In the genomic region with DNA sequence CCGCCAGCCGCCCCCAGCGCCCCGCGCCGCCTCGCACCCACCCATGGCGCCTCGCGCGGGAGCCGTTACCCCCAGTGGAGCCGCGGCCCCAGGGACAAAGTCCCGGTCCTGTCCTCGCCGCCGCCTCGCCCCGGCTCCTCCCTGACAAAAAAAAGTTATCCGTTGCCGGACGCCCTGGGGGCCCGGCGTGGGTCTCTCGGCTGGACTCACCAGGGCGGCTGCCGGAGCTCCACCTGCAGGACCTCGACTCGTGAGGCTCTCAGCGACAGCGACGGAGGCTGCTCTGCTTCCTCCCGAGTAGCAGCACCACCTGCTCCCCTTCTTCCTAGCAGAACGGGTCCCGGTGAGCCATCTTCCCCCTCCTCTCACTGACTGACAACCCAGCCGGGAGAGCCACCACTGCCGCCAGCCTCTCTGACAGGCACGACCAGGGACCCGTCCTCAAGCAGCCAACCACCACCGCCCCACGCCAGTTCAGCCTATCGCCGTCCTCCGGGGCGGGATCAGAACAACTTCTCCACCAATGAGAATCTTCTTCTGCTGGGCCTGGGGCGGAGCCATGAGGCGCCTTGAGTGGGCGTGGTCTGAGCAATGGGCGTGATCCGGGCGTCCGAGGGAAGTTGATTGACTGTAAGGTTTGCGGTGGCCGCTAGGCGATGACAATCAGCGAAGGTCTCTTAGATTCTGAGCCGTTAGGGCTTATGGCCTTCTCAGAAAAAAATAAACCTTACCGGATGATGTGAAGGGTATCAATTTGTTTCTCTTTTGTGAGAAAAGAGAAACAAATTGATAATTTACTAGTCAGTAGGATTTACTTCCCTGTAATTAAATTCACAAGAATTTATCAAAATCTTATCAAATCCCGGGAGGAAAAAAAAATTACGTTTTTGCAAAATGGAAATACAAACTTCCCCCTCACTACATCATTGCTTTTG, we compare ENCODE assay signal across 1 cellular context.
TF ChIP-seq lines count a peak whose summit lies in the region.

A gene (minus strand): TSS at position 416 of the 935 bp plus-strand sequence. CDS start 23,019 bp downstream, outside the sequence.

TF ChIP-seq in WTC11, 78 proteins besides CTCF, POLR2A, EP300 and RAD21 (continued from another document and continues in another):
- TF ChIP-seq, protein P1, sequence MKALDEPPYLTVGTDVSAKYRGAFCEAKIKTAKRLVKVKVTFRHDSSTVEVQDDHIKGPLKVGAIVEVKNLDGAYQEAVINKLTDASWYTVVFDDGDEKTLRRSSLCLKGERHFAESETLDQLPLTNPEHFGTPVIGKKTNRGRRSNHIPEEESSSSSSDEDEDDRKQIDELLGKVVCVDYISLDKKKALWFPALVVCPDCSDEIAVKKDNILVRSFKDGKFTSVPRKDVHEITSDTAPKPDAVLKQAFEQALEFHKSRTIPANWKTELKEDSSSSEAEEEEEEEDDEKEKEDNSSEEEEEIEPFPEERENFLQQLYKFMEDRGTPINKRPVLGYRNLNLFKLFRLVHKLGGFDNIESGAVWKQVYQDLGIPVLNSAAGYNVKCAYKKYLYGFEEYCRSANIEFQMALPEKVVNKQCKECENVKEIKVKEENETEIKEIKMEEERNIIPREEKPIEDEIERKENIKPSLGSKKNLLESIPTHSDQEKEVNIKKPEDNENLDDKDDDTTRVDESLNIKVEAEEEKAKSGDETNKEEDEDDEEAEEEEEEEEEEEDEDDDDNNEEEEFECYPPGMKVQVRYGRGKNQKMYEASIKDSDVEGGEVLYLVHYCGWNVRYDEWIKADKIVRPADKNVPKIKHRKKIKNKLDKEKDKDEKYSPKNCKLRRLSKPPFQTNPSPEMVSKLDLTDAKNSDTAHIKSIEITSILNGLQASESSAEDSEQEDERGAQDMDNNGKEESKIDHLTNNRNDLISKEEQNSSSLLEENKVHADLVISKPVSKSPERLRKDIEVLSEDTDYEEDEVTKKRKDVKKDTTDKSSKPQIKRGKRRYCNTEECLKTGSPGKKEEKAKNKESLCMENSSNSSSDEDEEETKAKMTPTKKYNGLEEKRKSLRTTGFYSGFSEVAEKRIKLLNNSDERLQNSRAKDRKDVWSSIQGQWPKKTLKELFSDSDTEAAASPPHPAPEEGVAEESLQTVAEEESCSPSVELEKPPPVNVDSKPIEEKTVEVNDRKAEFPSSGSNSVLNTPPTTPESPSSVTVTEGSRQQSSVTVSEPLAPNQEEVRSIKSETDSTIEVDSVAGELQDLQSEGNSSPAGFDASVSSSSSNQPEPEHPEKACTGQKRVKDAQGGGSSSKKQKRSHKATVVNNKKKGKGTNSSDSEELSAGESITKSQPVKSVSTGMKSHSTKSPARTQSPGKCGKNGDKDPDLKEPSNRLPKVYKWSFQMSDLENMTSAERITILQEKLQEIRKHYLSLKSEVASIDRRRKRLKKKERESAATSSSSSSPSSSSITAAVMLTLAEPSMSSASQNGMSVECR (CRISPR knock-in tag; IDR thresholded peaks at IDR 0.05; ENCODE audit: borderline replicate concordance) = peak; percentile 41; the same call in 1 of the 2 replicates
- TF ChIP-seq, protein P2, sequence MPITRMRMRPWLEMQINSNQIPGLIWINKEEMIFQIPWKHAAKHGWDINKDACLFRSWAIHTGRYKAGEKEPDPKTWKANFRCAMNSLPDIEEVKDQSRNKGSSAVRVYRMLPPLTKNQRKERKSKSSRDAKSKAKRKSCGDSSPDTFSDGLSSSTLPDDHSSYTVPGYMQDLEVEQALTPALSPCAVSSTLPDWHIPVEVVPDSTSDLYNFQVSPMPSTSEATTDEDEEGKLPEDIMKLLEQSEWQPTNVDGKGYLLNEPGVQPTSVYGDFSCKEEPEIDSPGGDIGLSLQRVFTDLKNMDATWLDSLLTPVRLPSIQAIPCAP (CRISPR knock-in tag; IDR thresholded peaks at IDR 0.05) = no peak
- TF ChIP-seq, protein P3, sequence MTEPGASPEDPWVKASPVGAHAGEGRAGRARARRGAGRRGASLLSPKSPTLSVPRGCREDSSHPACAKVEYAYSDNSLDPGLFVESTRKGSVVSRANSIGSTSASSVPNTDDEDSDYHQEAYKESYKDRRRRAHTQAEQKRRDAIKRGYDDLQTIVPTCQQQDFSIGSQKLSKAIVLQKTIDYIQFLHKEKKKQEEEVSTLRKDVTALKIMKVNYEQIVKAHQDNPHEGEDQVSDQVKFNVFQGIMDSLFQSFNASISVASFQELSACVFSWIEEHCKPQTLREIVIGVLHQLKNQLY (CRISPR knock-in tag; IDR thresholded peaks at IDR 0.05) = no peak
- TF ChIP-seq SP1 (CRISPR knock-in tag; conservative IDR thresholded peaks at IDR 0.05) = peak; percentile 95
- no peak for TF ChIP-seq NR1H2 (CRISPR knock-in tag; IDR thresholded peaks at IDR 0.05)
- TF ChIP-seq JAZF1 (CRISPR knock-in tag; IDR thresholded peaks at IDR 0.05) = no peak
- TF ChIP-seq FOXJ3 (CRISPR knock-in tag; IDR thresholded peaks at IDR 0.05; ENCODE audit: borderline replicate concordance) = no peak
- TF ChIP-seq CREM (CRISPR knock-in tag; IDR thresholded peaks at IDR 0.05) = no peak
- TF ChIP-seq SMAD3 (CRISPR knock-in tag; IDR thresholded peaks at IDR 0.05; ENCODE audit: borderline replicate concordance) = no peak
- TF ChIP-seq ZNF263 (CRISPR knock-in tag; IDR thresholded peaks at IDR 0.05; ENCODE audit: low read depth) = no peak
- TF ChIP-seq, protein P4, sequence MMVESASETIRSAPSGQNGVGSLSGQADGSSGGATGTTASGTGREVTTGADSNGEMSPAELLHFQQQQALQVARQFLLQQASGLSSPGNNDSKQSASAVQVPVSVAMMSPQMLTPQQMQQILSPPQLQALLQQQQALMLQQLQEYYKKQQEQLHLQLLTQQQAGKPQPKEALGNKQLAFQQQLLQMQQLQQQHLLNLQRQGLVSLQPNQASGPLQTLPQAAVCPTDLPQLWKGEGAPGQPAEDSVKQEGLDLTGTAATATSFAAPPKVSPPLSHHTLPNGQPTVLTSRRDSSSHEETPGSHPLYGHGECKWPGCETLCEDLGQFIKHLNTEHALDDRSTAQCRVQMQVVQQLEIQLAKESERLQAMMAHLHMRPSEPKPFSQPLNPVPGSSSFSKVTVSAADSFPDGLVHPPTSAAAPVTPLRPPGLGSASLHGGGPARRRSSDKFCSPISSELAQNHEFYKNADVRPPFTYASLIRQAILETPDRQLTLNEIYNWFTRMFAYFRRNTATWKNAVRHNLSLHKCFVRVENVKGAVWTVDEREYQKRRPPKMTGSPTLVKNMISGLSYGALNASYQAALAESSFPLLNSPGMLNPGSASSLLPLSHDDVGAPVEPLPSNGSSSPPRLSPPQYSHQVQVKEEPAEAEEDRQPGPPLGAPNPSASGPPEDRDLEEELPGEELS (CRISPR knock-in tag; IDR thresholded peaks at IDR 0.05) = no peak
- TF ChIP-seq CREB1 (CRISPR knock-in tag; IDR thresholded peaks at IDR 0.05) = no peak
- TF ChIP-seq, protein P5, sequence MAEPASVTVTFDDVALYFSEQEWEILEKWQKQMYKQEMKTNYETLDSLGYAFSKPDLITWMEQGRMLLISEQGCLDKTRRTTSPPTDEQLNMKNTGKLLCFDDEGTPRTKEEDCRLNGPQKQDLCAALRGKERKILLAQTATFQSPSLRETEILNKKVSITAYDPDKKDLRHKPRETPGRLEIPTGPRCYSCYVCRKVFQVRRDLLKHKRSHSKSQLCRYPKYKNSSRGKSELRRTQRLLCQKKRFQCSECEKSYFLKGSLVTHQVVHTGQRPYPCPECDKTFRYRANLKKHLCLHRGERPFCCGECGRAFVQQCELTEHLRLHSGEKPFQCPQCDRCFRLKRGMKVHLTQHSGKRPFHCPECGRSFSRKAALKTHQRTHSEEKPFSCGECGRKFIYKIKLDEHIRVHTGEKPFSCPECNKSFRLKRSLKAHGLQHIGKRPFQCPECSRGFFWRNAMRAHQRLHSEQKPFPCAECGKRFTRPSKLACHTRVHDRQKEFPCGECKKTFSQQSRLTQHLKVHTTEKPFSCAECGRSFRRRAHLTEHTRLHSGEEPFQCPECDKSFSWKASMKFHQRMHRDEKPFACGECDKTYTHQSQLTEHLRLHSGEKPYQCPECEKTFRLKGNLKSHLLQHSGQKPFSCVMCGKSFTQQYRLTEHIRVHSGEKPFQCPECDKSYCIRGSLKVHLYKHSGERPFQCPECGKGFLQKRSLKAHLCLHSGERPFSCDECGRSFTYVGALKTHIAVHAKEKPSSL (CRISPR knock-in tag; conservative IDR thresholded peaks at IDR 0.05) = no peak
- no peak for TF ChIP-seq ESRRA (CRISPR knock-in tag; IDR thresholded peaks at IDR 0.05; ENCODE audit: borderline replicate concordance)
- TF ChIP-seq, protein P6, sequence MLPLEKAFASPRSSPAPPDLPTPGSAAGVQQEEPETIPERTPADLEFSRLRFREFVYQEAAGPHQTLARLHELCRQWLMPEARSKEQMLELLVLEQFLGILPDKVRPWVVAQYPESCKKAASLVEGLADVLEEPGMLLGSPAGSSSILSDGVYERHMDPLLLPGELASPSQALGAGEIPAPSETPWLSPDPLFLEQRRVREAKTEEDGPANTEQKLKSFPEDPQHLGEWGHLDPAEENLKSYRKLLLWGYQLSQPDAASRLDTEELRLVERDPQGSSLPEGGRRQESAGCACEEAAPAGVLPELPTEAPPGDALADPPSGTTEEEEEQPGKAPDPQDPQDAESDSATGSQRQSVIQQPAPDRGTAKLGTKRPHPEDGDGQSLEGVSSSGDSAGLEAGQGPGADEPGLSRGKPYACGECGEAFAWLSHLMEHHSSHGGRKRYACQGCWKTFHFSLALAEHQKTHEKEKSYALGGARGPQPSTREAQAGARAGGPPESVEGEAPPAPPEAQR (CRISPR knock-in tag; IDR thresholded peaks at IDR 0.05) = no peak
- no peak for TF ChIP-seq CBFB (CRISPR knock-in tag; IDR thresholded peaks at IDR 0.05; ENCODE audit: low read depth)
- no peak for TF ChIP-seq HMGA2 (CRISPR knock-in tag; IDR thresholded peaks at IDR 0.05)
- no peak for TF ChIP-seq ATF1 (CRISPR knock-in tag; IDR thresholded peaks at IDR 0.05)
- TF ChIP-seq, protein P7, sequence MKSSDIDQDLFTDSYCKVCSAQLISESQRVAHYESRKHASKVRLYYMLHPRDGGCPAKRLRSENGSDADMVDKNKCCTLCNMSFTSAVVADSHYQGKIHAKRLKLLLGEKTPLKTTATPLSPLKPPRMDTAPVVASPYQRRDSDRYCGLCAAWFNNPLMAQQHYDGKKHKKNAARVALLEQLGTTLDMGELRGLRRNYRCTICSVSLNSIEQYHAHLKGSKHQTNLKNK (CRISPR knock-in tag; IDR thresholded peaks at IDR 0.05) = no peak
- TF ChIP-seq NR2C2 (CRISPR knock-in tag; IDR thresholded peaks at IDR 0.05) = no peak
- no peak for TF ChIP-seq RORB (CRISPR knock-in tag; IDR thresholded peaks at IDR 0.05)
- peak; percentile 69; the same call in 1 of the 2 replicates for TF ChIP-seq FOXK1 (CRISPR knock-in tag; IDR thresholded peaks at IDR 0.05)
- TF ChIP-seq ZNF416 (CRISPR knock-in tag; IDR thresholded peaks at IDR 0.05) = no peak
- TF ChIP-seq, protein P8, sequence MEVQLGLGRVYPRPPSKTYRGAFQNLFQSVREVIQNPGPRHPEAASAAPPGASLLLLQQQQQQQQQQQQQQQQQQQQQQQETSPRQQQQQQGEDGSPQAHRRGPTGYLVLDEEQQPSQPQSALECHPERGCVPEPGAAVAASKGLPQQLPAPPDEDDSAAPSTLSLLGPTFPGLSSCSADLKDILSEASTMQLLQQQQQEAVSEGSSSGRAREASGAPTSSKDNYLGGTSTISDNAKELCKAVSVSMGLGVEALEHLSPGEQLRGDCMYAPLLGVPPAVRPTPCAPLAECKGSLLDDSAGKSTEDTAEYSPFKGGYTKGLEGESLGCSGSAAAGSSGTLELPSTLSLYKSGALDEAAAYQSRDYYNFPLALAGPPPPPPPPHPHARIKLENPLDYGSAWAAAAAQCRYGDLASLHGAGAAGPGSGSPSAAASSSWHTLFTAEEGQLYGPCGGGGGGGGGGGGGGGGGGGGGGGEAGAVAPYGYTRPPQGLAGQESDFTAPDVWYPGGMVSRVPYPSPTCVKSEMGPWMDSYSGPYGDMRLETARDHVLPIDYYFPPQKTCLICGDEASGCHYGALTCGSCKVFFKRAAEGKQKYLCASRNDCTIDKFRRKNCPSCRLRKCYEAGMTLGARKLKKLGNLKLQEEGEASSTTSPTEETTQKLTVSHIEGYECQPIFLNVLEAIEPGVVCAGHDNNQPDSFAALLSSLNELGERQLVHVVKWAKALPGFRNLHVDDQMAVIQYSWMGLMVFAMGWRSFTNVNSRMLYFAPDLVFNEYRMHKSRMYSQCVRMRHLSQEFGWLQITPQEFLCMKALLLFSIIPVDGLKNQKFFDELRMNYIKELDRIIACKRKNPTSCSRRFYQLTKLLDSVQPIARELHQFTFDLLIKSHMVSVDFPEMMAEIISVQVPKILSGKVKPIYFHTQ (CRISPR knock-in tag; IDR thresholded peaks at IDR 0.05) = no peak
- TF ChIP-seq, protein P9, sequence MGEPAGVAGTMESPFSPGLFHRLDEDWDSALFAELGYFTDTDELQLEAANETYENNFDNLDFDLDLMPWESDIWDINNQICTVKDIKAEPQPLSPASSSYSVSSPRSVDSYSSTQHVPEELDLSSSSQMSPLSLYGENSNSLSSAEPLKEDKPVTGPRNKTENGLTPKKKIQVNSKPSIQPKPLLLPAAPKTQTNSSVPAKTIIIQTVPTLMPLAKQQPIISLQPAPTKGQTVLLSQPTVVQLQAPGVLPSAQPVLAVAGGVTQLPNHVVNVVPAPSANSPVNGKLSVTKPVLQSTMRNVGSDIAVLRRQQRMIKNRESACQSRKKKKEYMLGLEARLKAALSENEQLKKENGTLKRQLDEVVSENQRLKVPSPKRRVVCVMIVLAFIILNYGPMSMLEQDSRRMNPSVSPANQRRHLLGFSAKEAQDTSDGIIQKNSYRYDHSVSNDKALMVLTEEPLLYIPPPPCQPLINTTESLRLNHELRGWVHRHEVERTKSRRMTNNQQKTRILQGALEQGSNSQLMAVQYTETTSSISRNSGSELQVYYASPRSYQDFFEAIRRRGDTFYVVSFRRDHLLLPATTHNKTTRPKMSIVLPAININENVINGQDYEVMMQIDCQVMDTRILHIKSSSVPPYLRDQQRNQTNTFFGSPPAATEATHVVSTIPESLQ (CRISPR knock-in tag; IDR thresholded peaks at IDR 0.05) = no peak
- no peak for TF ChIP-seq NR3C1 (CRISPR knock-in tag; conservative IDR thresholded peaks at IDR 0.05; ENCODE audit: low read depth)
- TF ChIP-seq, protein P10, sequence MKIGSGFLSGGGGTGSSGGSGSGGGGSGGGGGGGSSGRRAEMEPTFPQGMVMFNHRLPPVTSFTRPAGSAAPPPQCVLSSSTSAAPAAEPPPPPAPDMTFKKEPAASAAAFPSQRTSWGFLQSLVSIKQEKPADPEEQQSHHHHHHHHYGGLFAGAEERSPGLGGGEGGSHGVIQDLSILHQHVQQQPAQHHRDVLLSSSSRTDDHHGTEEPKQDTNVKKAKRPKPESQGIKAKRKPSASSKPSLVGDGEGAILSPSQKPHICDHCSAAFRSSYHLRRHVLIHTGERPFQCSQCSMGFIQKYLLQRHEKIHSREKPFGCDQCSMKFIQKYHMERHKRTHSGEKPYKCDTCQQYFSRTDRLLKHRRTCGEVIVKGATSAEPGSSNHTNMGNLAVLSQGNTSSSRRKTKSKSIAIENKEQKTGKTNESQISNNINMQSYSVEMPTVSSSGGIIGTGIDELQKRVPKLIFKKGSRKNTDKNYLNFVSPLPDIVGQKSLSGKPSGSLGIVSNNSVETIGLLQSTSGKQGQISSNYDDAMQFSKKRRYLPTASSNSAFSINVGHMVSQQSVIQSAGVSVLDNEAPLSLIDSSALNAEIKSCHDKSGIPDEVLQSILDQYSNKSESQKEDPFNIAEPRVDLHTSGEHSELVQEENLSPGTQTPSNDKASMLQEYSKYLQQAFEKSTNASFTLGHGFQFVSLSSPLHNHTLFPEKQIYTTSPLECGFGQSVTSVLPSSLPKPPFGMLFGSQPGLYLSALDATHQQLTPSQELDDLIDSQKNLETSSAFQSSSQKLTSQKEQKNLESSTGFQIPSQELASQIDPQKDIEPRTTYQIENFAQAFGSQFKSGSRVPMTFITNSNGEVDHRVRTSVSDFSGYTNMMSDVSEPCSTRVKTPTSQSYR (CRISPR knock-in tag; IDR thresholded peaks at IDR 0.05) = no peak
- no peak for TF ChIP-seq OVOL2 (CRISPR knock-in tag; IDR thresholded peaks at IDR 0.05; ENCODE audit: borderline replicate concordance)
- TF ChIP-seq GABPB1 (CRISPR knock-in tag; IDR thresholded peaks at IDR 0.05) = no peak; the same call in 1 of the 2 replicates
- no peak; the same call in none of the 2 replicates for TF ChIP-seq MYBL2 (CRISPR knock-in tag; IDR thresholded peaks at IDR 0.05)
